In genomic region chr7:105014725-105015630, GRCh38 we compare ENCODE assay signal across 8 cellular contexts. TPM values are rescaled to one million over a fixed set of nuclear protein-coding genes. Genes with fewer than 3 reads are reported as not detected.
DNase-seq lines count a peak whose midpoint lies in the region; TF ChIP-seq lines count a peak whose summit lies in the region.

No MANE protein-coding gene starts in this region.

- H3T11ph ChIP-seq in H9 (ENCODE audit: low read length): no peak overlapping the region

- H3K56ac ChIP-seq in H9 (ENCODE audit: insufficient read length, low read depth, low read length): no peak overlapping the region

- H3K4me1 ChIP-seq in BE2C (0 out of 2 replicates have a peak, but pooled peaks cover 3% of the 10 kb centered on the region), H9 (ENCODE audit: insufficient read depth, low read length) (no peaks in the 10 kb centered on the region; the same call in 1 of the 2 replicates), OCI-LY3 (ENCODE audit: low read length) (peaks cover 39% of the 10 kb centered on the region), neuron (ENCODE audit: insufficient read depth, low read length) (peaks cover 38% of the 10 kb centered on the region), thyroid gland (peaks cover 17 to 25% of the 10 kb centered on the region in 2 donors)

- peak overlapping the region; percentile 20 for H2BK5ac ChIP-seq in H9 (ENCODE audit: insufficient read length, low read length)

- TF ChIP-seq CTCF in BE2C (IDR thresholded peaks at IDR 0.05; ENCODE audit: low read depth, low read length) (no peak), H9 (conservative IDR thresholded peaks at IDR 0.05) (no peak), OCI-LY3 (IDR thresholded peaks at IDR 0.05; ENCODE audit: low read depth, low read length) (no peak), thyroid gland (IDR thresholded peaks at IDR 0.05) (no peak)

- peak overlapping the region; percentile 99 to 100 for H3K4me3 Mint-ChIP-seq in H9
- H3K4me3 Mint-ChIP-seq in activated T-helper 2 cell treated with anti-CD3 and anti-CD28 coated beads, Interferon-gamma antibody, Interleukin-2, Interleukin-4, amounts not matched to agents 10 μg/mL and 5 μg/mL and 100 μg/mL, durations not matched to agents 14 hours and 24 hours and 36 hours (ENCODE audit: low read depth): peak overlapping the region; percentile 91

- H3K27ac ChIP-seq in H9 (ENCODE audit: insufficient read length, low read depth, low read length) (peak overlapping the region; percentile 55), OCI-LY3 (ENCODE audit: low read length) (peak overlapping the region; percentile 96), thyroid gland (peak overlapping the region; percentile 99 to 100 (median 100))

- H2BK15ac ChIP-seq in H9 (ENCODE audit: low read depth, low read length): no peak overlapping the region

- H2BK20ac ChIP-seq in H9 (ENCODE audit: low read depth, low read length, poor library complexity, severe bottlenecking): no peak overlapping the region

- H3K9ac ChIP-seq in H9 (ENCODE audit: extremely low read depth, insufficient read length, low read length) (peak overlapping the region; percentile 99), OCI-LY3 (ENCODE audit: low read length) (peak overlapping the region; percentile 99)

- intact Hi-C loops in activated T-helper 2 cell treated with anti-CD3 and anti-CD28 coated beads, Interferon-gamma antibody, Interleukin-2, Interleukin-4, amounts not matched to agents 10 μg/mL and 5 μg/mL and 100 μg/mL, durations not matched to agents 14 hours and 24 hours and 36 hours (cut with micrococcal nuclease): loop anchor here (5.0 kb wide), 3 partner anchors 37 to 792 kb away; no protein-coding TSS in a partner anchor
- intact Hi-C loops in thyroid gland (cut with DNase I): loop anchor here (5.0 kb wide), 1 partner anchor 33 kb away; no protein-coding TSS in a partner anchor

- H3K4me3 ChIP-seq in BE2C (ENCODE audit: low read depth, low read length) (peak overlapping the region; percentile 98), OCI-LY3 (ENCODE audit: low read length) (peak overlapping the region; percentile 95), neuron (ENCODE audit: low read length) (peak overlapping the region; percentile 82), thyroid gland (replicated peaks in 1 of 3) (peak overlapping the region; percentile 68 to 98 (median 90))

- no peak overlapping the region for H3K4ac ChIP-seq in H9 (ENCODE audit: low read depth, low read length)

- H3K9me3 ChIP-seq in BE2C (no peaks in the 10 kb centered on the region), H9 (ENCODE audit: control insufficient read depth, low read depth, low read length) (no peaks in the 10 kb centered on the region), OCI-LY3 (ENCODE audit: insufficient read depth, low read length) (no peaks in the 10 kb centered on the region), neuron (ENCODE audit: low read length) (no peaks in the 10 kb centered on the region), thyroid gland (no peaks in the 10 kb centered on the region)

- no peak overlapping the region for H2BK120ac ChIP-seq in H9 (ENCODE audit: low read depth, low read length, poor library complexity, severe bottlenecking)

- H2AFZ ChIP-seq in H9 (ENCODE audit: low read length) (no peak overlapping the region), OCI-LY3 (ENCODE audit: low read depth, low read length) (no peak overlapping the region), neuron (ENCODE audit: low read depth, low read length) (no peak overlapping the region)

- H4K91ac ChIP-seq in H9 (ENCODE audit: insufficient read length, low read depth, low read length): no peak overlapping the region

- peaks cover 9 to 23% (median 14%) of the 10 kb centered on the region in 3 experiments for H3K36me3 Mint-ChIP-seq in H9 (ENCODE audit: insufficient read depth in 1 of 3, low read depth in 3 of 3)
- H3K36me3 Mint-ChIP-seq in activated T-helper 2 cell treated with anti-CD3 and anti-CD28 coated beads, Interferon-gamma antibody, Interleukin-2, Interleukin-4, amounts not matched to agents 10 μg/mL and 5 μg/mL and 100 μg/mL, durations not matched to agents 14 hours and 24 hours and 36 hours (ENCODE audit: low read depth): peaks cover 68% of the 10 kb centered on the region

- H3K27ac Mint-ChIP-seq in H9: peak overlapping the region; percentile 96 to 100 (median 100)
- H3K27ac Mint-ChIP-seq in activated T-helper 2 cell treated with anti-CD3 and anti-CD28 coated beads, Interferon-gamma antibody, Interleukin-2, Interleukin-4, amounts not matched to agents 10 μg/mL and 5 μg/mL and 100 μg/mL, durations not matched to agents 14 hours and 24 hours and 36 hours: peak overlapping the region; percentile 100

- H3K23ac ChIP-seq in H9 (ENCODE audit: insufficient read length, low read depth, low read length): no peak overlapping the region

- H3K4me2 ChIP-seq in H9 (ENCODE audit: insufficient read depth, insufficient read length, low read length): peak overlapping the region; percentile 89
- H3K4me2 ChIP-seq in OCI-LY3 (ENCODE audit: low read length): peak overlapping the region; percentile 84

- no peak overlapping the region for H2AK5ac ChIP-seq in H9 (ENCODE audit: insufficient read length, low read length)

- TF ChIP-seq POLR2A in thyroid gland (IDR thresholded peaks at IDR 0.05): peak in 1 of 2 donors; percentile 59

- no peaks in the 10 kb centered on the region; the same call in 1 of the 2 replicates for H3K27me3 Mint-ChIP-seq in H9 (ENCODE audit: low read depth)
- no peaks in the 10 kb centered on the region for H3K27me3 Mint-ChIP-seq in activated T-helper 2 cell treated with anti-CD3 and anti-CD28 coated beads, Interferon-gamma antibody, Interleukin-2, Interleukin-4, amounts not matched to agents 10 μg/mL and 5 μg/mL and 100 μg/mL, durations not matched to agents 14 hours and 24 hours and 36 hours (ENCODE audit: low read depth)

- H4K20me1 ChIP-seq in H9 (ENCODE audit: control insufficient read depth, insufficient read depth, insufficient read length) (no peaks in the 10 kb centered on the region), OCI-LY3 (ENCODE audit: insufficient read depth, low read length) (peaks cover 51% of the 10 kb centered on the region)

- H3K27me3 ChIP-seq in BE2C (no peaks in the 10 kb centered on the region), H9 (ENCODE audit: insufficient read depth, low read length) (no peaks in the 10 kb centered on the region), OCI-LY3 (ENCODE audit: low read depth, low read length) (no peaks in the 10 kb centered on the region), neuron (ENCODE audit: insufficient read depth, low read length) (no peaks in the 10 kb centered on the region), thyroid gland (no peaks in the 10 kb centered on the region)

- no peak overlapping the region for H4K8ac ChIP-seq in H9 (replicated peaks; ENCODE audit: insufficient read length, low read depth, low read length)

- H3K14ac ChIP-seq in H9 (ENCODE audit: insufficient read depth, low read length): peak overlapping the region; percentile 74

- no CpG with 5 or more reads among the region's 25 CpGs for WGBS in H9 (ENCODE audit: extremely low coverage, insufficient read length, low lambda C conversion rate)
- 1% methylated on average over 25 of the region's 25 CpGs for WGBS in thyroid gland, 2 donors

- H3K79me1 ChIP-seq in H9 (ENCODE audit: insufficient read depth, low read depth, low read length, poor library complexity, severe bottlenecking): no peaks in the 10 kb centered on the region

- peaks cover 34 to 35% of the 10 kb centered on the region in 2 experiments for H3K4me1 Mint-ChIP-seq in H9
- H3K4me1 Mint-ChIP-seq in activated T-helper 2 cell treated with anti-CD3 and anti-CD28 coated beads, Interferon-gamma antibody, Interleukin-2, Interleukin-4, amounts not matched to agents 10 μg/mL and 5 μg/mL and 100 μg/mL, durations not matched to agents 14 hours and 24 hours and 36 hours (ENCODE audit: low read depth): peaks cover 29% of the 10 kb centered on the region

- peak overlapping the region; percentile 67 for H3K18ac ChIP-seq in H9 (ENCODE audit: insufficient read length, low read depth, low read length)

- H3K9me3 Mint-ChIP-seq in H9: peaks cover 2 to 6% of the 10 kb centered on the region in 2 experiments; a peak in 4 of 5 replicates
- H3K9me3 Mint-ChIP-seq in activated T-helper 2 cell treated with anti-CD3 and anti-CD28 coated beads, Interferon-gamma antibody, Interleukin-2, Interleukin-4, amounts not matched to agents 10 μg/mL and 5 μg/mL and 100 μg/mL, durations not matched to agents 14 hours and 24 hours and 36 hours: no peaks in the 10 kb centered on the region

- peaks cover 7% of the 10 kb centered on the region for H3K23me2 ChIP-seq in H9 (ENCODE audit: insufficient read length, low read depth, low read length, poor library complexity, severe bottlenecking)

- H3K79me2 ChIP-seq in H9 (ENCODE audit: insufficient read depth, low read length): peaks cover 49% of the 10 kb centered on the region; the same call in 1 of the 2 replicates
- H3K79me2 ChIP-seq in OCI-LY3 (ENCODE audit: low read length): peaks cover 68% of the 10 kb centered on the region

- no peak overlapping the region for H2BK12ac ChIP-seq in H9 (ENCODE audit: insufficient read length, low read depth, low read length)

- DNase-seq in BE2C (peak; percentile 42), H9 (peak; percentile 48), foreskin melanocyte (peak; percentile 42), thyroid gland (peak; percentile 43 to 50), OCI-M2 (lab: John Stamatoyannopoulos, UW; ENCODE audit: unreplicated experiment) (no peak)
- DNase-seq in activated T-helper 2 cell treated with anti-CD3 and anti-CD28 coated beads, Interferon-gamma antibody, Interleukin-2, Interleukin-4, amounts not matched to agents 10 μg/mL and 5 μg/mL and 100 μg/mL, durations not matched to agents 14 hours and 24 hours and 36 hours (ENCODE audit: low spot score): peak; percentile 60

- H3K36me3 ChIP-seq in BE2C (0 out of 2 replicates have a peak, but pooled peaks cover 5% of the 10 kb centered on the region), OCI-LY3 (replicated peaks; ENCODE audit: low read depth, low read length) (peaks cover 24% of the 10 kb centered on the region), neuron (ENCODE audit: insufficient read depth, low read length) (peaks cover 3% of the 10 kb centered on the region), thyroid gland (no peaks in the 10 kb centered on the region)

- H4K5ac ChIP-seq in H9 (ENCODE audit: insufficient read length, low read depth, low read length): peak overlapping the region; percentile 72

RNA-seq across cellular contexts. Expression of gene KMT2E, which starts 1.0 kb away (rescaled TPM):
- polyA plus RNA-seq in BE2C (2012; ENCODE audit: insufficient read depth, insufficient read length, low read depth): 41.2 TPM
- total RNA-seq in H9 (2021) (34.2 and 38.2 TPM in 2 replicates), thyroid gland (100 to 1,000 TPM; 111 to 181 (median 160) TPM)
- 134 and 135 TPM in 2 replicates for total RNA-seq in activated T-helper 2 cell treated with anti-CD3 and anti-CD28 coated beads, Interferon-gamma antibody, Interleukin-2, Interleukin-4, amounts not matched to agents 10 μg/mL and 5 μg/mL and 100 μg/mL, durations not matched to agents 14 hours and 24 hours and 36 hours
